1 cellular context compared by ENCODE assay signal in genomic region chr10:62817120-62817762, GRCh38.
TF ChIP-seq lines count a peak whose summit lies in the region.

No MANE protein-coding gene starts in this region.

TF ChIP-seq in neural cell, 6 proteins besides CTCF, POLR2A, EP300 and RAD21 (continued from another document):
- TF ChIP-seq REST (IDR thresholded peaks at IDR 0.05; ENCODE audit: borderline replicate concordance), result no peak
- TF ChIP-seq POLR2AphosphoS5 (IDR thresholded peaks at IDR 0.05), result no peak
- TF ChIP-seq TAF1 (IDR thresholded peaks at IDR 0.05; ENCODE audit: low read depth), result no peak
- no peak for TF ChIP-seq EZH2 (IDR thresholded peaks at IDR 0.05; ENCODE audit: borderline replicate concordance, insufficient read depth, low read length, poor library complexity, severe bottlenecking)
- no peak for TF ChIP-seq MXI1 (conservative IDR thresholded peaks at IDR 0.05; ENCODE audit: poor library complexity, severe bottlenecking)
